8 cellular contexts compared by ENCODE assay signal in genomic region chr1:159925713-159926066, GRCh38. TPM values are rescaled to one million over a fixed set of nuclear protein-coding genes. Genes with fewer than 3 reads are reported as not detected.
DNase-seq lines count a peak whose midpoint lies in the region; ATAC-seq and TF ChIP-seq lines count a peak whose summit lies in the region.

No MANE protein-coding gene starts in this region.

- DNase-seq in stimulated activated CD4-positive, alpha-beta T cell treated with anti-CD3 and anti-CD28 coated beads, Interleukin-15, amount 100 ng/mL, for 24 hours: peak; percentile 54
- no peak for DNase-seq in stimulated activated CD4-positive, alpha-beta T cell treated with anti-CD3 and anti-CD28 coated beads, Interleukin-4, amount 100 ng/mL, for 24 hours
- DNase-seq in activated naive CD8-positive, alpha-beta T cell treated with anti-CD3 and anti-CD28 coated beads, Interleukin-2, amount 10 ng/mL, durations not matched to agents 7 days and 5 days: no peak
- DNase-seq in kidney epithelial cell (ENCODE audit: low read depth) (no peak), thyroid gland (peak; percentile 49 to 57), dermis blood vessel endothelial cell (no peak), NCI-H2196 treated with DMSO at 0.1 percent for 48 hours (lab: John Stamatoyannopoulos, UW; ENCODE audit: unreplicated experiment) (no peak)

- no peaks in the 10 kb centered on the region for H3K36me3 ChIP-seq in kidney epithelial cell (ENCODE audit: control insufficient read depth, insufficient read depth, low read length)
- H3K36me3 ChIP-seq in thyroid gland: no peaks in the 10 kb centered on the region

- TF ChIP-seq CTCF in kidney epithelial cell (IDR thresholded peaks at IDR 0.05; ENCODE audit: insufficient read depth, low read length, poor library complexity, severe bottlenecking) (no peak), thyroid gland (IDR thresholded peaks at IDR 0.05) (no peak)

- intact Hi-C loops in thyroid gland (cut with DNase I): loop anchor here (10.0 kb wide), 1 partner anchor 169 kb away; the partner anchor contains the start of gene IGSF8

- no peaks in the 10 kb centered on the region for H3K9me3 ChIP-seq in thyroid gland

- H3K27ac ChIP-seq in thyroid gland: peak overlapping the region; percentile 93 to 98 (median 96)

- H3K4me3 Mint-ChIP-seq in activated naive CD8-positive, alpha-beta T cell treated with anti-CD3 and anti-CD28 coated beads, Interleukin-2, amount 10 ng/mL, durations not matched to agents 7 days and 5 days: peak overlapping the region; percentile 97

- H3K4me1 Mint-ChIP-seq in activated naive CD8-positive, alpha-beta T cell treated with anti-CD3 and anti-CD28 coated beads, Interleukin-2, amount 10 ng/mL, durations not matched to agents 7 days and 5 days: peaks cover 38% of the 10 kb centered on the region

- POLR2A ChIA-PET in activated naive CD8-positive, alpha-beta T cell treated with anti-CD3 and anti-CD28 coated beads, Interleukin-2, amount 10 ng/mL, durations not matched to agents 7 days and 5 days (lab: Charles Lee): interaction anchor here (1.4 to 4.7 kb wide), 9 partner anchors 9 to 916 kb away, joined by 3 to 26 read pairs (median 15); partner anchors contain the start of genes CFAP45, IFI16, PIGM and SLAMF8

- peaks cover 18% of the 10 kb centered on the region for H3K36me3 Mint-ChIP-seq in activated naive CD8-positive, alpha-beta T cell treated with anti-CD3 and anti-CD28 coated beads, Interleukin-2, amount 10 ng/mL, durations not matched to agents 7 days and 5 days

- 9 to 11% methylated on average over 8 of the region's 8 CpGs for WGBS in thyroid gland, 2 donors

- H3K27ac Mint-ChIP-seq in activated naive CD8-positive, alpha-beta T cell treated with anti-CD3 and anti-CD28 coated beads, Interleukin-2, amount 10 ng/mL, durations not matched to agents 7 days and 5 days: peak overlapping the region; percentile 97

- peaks cover 34 to 41% of the 10 kb centered on the region in 2 donors for H3K4me1 ChIP-seq in thyroid gland

- ATAC-seq in HG03378 (IDR thresholded peaks at IDR 0.05; ENCODE audit: unreplicated experiment): peak; percentile 6
- peak; percentile 26 for ATAC-seq in activated naive CD8-positive, alpha-beta T cell treated with anti-CD3 and anti-CD28 coated beads, Interleukin-2, amount 10 ng/mL, durations not matched to agents 7 days and 5 days (ENCODE audit: low read depth)

- peaks cover 3% of the 10 kb centered on the region for H3K27me3 Mint-ChIP-seq in activated naive CD8-positive, alpha-beta T cell treated with anti-CD3 and anti-CD28 coated beads, Interleukin-2, amount 10 ng/mL, durations not matched to agents 7 days and 5 days

- no peaks in the 10 kb centered on the region for H3K27me3 ChIP-seq in kidney epithelial cell (ENCODE audit: control insufficient read depth, insufficient read depth, low read length)
- H3K27me3 ChIP-seq in thyroid gland: no peaks in the 10 kb centered on the region

- H3K4me3 ChIP-seq in kidney epithelial cell (ENCODE audit: low read depth, low read length) (peak overlapping the region; percentile 76), thyroid gland (replicated peaks in 1 of 3) (peak overlapping the region; percentile 71 to 91 (median 74))

- TF ChIP-seq POLR2A in thyroid gland (IDR thresholded peaks at IDR 0.05): peak in 1 of 2 donors; percentile 11

- H3K9me3 Mint-ChIP-seq in activated naive CD8-positive, alpha-beta T cell treated with anti-CD3 and anti-CD28 coated beads, Interleukin-2, amount 10 ng/mL, durations not matched to agents 7 days and 5 days: no peaks in the 10 kb centered on the region

RNA-seq across cellular contexts. Expression of gene TAGLN2, which starts 0.4 kb away (rescaled TPM):
- total RNA-seq in activated naive CD8-positive, alpha-beta T cell treated with anti-CD3 and anti-CD28 coated beads, Interleukin-2, amount 10 ng/mL, durations not matched to agents 7 days and 5 days: 100 to 1,000 TPM; 384 to 388 TPM
- total RNA-seq in kidney epithelial cell (700 and 719 TPM in 2 replicates), thyroid gland (100 to 1,000 TPM; 104 to 170 (median 151) TPM), dermis blood vessel endothelial cell (276 and 348 TPM in 2 replicates)

RNA-seq across cellular contexts. Expression of gene IGSF9, which starts 19.7 kb away (rescaled TPM):
- not detected for total RNA-seq in activated naive CD8-positive, alpha-beta T cell treated with anti-CD3 and anti-CD28 coated beads, Interleukin-2, amount 10 ng/mL, durations not matched to agents 7 days and 5 days
- total RNA-seq in kidney epithelial cell: 1.7 and 1.9 TPM in 2 replicates
- 1 to 10 TPM in 3 of 4 donors, under 1 TPM in 1; 0.71 to 1.9 (median 1.4) TPM for total RNA-seq in thyroid gland
- not detected in 2 replicates for total RNA-seq in dermis blood vessel endothelial cell

RNA-seq across cellular contexts. Expression of gene CFAP45, which starts 25.7 kb away (rescaled TPM):
- 1 to 10 TPM; 1.3 to 1.6 TPM for total RNA-seq in activated naive CD8-positive, alpha-beta T cell treated with anti-CD3 and anti-CD28 coated beads, Interleukin-2, amount 10 ng/mL, durations not matched to agents 7 days and 5 days
- total RNA-seq in kidney epithelial cell: 0.21 and 2.0 TPM in 2 replicates
- under 1 TPM in 2 of 4 donors, not detected in 2; 0.56 to 0.94 TPM for total RNA-seq in thyroid gland
- total RNA-seq in dermis blood vessel endothelial cell: 0.17 and 0.19 TPM in 2 replicates

RNA-seq across cellular contexts. Expression of gene SLAMF9, which starts 28.3 kb away (rescaled TPM):
- total RNA-seq in activated naive CD8-positive, alpha-beta T cell treated with anti-CD3 and anti-CD28 coated beads, Interleukin-2, amount 10 ng/mL, durations not matched to agents 7 days and 5 days: not detected
- total RNA-seq in kidney epithelial cell (not detected in 2 replicates), thyroid gland (not detected), dermis blood vessel endothelial cell (not detected in 2 replicates)

Comparison
In these comparisons a context has a peak if more than half of its experiments do, and no peak if none do; other contexts are left out.
1. DNase-seq: peak in stimulated activated CD4-positive, alpha-beta T cell treated with anti-CD3 and anti-CD28 coated beads, Interleukin-15, amount 100 ng/mL, for 24 hours (single experiment) and thyroid gland (2 of 2); none in stimulated activated CD4-positive, alpha-beta T cell treated with anti-CD3 and anti-CD28 coated beads, Interleukin-4, amount 100 ng/mL, for 24 hours (single experiment), activated naive CD8-positive, alpha-beta T cell treated with anti-CD3 and anti-CD28 coated beads, Interleukin-2, amount 10 ng/mL, durations not matched to agents 7 days and 5 days (single experiment), kidney epithelial cell (single experiment), dermis blood vessel endothelial cell (single experiment) and NCI-H2196 treated with DMSO at 0.1 percent for 48 hours (single experiment).